6 cellular contexts compared by ENCODE assay signal in the genomic region with DNA sequence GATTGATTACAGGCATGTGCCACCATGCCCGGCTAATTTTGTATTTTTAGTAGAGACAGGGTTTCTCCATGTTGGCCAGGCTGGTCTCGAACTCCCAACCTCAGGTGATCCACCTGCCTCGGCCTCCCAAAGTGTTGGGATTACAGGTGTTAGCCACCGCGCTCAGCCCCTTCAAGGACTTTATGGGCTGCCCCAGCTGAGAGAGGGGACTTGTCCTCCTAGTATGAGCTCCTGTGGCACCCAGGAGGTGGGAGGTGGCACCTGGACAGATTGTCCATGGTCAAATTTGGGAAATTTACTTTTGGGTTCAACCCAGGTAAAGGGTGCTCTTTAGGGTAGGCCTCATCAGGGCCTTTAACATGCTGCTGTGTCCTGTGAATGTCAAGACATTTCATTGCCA. TPM values are rescaled to one million over a fixed set of nuclear protein-coding genes. Genes with fewer than 3 reads are reported as not detected.
"Had no signal": no experiment of that assay in that cellular context is flagged by ENCODE, and none has a peak within 500 bp of the region (broad histone marks: within the 10 kb centered on the region; RNA-seq: fewer than 3 reads in every experiment).

No MANE protein-coding gene starts in this region.

RNA-seq across cellular contexts. Expression of a gene that starts 17.9 kb away (rescaled TPM):
- total RNA-seq: dermis microvascular lymphatic vessel endothelial cell, gastrocnemius medialis, glomerular endothelial cell, lower lobe of right lung, omental fat pad had no signal
- polyA plus RNA-seq: keratinocyte had no signal
